ENCODE assay signal across 1 cellular context in the genomic region with DNA sequence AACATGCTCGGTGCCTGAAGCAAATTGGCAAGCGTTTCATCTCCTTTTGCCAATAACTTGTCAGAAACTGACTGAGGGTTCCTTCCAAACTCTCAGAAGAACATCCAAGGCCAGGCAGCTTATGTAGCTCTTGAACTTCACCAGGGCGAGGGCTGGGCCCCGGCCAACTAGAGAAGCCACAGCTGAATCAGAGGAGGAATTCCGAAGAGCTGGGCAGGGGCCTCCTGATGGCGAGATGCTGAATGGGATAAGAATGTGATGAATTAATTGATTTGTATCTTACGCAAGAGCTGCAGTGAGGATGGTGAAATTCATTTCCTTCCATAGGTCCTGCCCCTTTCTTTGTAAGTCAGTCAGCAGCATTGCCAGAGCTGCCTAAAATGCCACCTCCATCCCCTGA.
TF ChIP-seq lines count a peak whose summit lies in the region.

No MANE protein-coding gene starts in this region.

TF ChIP-seq in SK-N-SH, 30 proteins besides CTCF, POLR2A, EP300 and RAD21 (continued from another document):
- TF ChIP-seq, protein P1, sequence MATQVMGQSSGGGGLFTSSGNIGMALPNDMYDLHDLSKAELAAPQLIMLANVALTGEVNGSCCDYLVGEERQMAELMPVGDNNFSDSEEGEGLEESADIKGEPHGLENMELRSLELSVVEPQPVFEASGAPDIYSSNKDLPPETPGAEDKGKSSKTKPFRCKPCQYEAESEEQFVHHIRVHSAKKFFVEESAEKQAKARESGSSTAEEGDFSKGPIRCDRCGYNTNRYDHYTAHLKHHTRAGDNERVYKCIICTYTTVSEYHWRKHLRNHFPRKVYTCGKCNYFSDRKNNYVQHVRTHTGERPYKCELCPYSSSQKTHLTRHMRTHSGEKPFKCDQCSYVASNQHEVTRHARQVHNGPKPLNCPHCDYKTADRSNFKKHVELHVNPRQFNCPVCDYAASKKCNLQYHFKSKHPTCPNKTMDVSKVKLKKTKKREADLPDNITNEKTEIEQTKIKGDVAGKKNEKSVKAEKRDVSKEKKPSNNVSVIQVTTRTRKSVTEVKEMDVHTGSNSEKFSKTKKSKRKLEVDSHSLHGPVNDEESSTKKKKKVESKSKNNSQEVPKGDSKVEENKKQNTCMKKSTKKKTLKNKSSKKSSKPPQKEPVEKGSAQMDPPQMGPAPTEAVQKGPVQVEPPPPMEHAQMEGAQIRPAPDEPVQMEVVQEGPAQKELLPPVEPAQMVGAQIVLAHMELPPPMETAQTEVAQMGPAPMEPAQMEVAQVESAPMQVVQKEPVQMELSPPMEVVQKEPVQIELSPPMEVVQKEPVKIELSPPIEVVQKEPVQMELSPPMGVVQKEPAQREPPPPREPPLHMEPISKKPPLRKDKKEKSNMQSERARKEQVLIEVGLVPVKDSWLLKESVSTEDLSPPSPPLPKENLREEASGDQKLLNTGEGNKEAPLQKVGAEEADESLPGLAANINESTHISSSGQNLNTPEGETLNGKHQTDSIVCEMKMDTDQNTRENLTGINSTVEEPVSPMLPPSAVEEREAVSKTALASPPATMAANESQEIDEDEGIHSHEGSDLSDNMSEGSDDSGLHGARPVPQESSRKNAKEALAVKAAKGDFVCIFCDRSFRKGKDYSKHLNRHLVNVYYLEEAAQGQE (IDR thresholded peaks at IDR 0.05; ENCODE audit: low read depth, low read length), result no peak
- TF ChIP-seq, protein P2, sequence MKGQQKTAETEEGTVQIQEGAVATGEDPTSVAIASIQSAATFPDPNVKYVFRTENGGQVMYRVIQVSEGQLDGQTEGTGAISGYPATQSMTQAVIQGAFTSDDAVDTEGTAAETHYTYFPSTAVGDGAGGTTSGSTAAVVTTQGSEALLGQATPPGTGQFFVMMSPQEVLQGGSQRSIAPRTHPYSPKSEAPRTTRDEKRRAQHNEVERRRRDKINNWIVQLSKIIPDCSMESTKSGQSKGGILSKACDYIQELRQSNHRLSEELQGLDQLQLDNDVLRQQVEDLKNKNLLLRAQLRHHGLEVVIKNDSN (IDR thresholded peaks at IDR 0.05; ENCODE audit: borderline replicate concordance, low read depth), result no peak
- no peak for TF ChIP-seq FOXM1 (IDR thresholded peaks at IDR 0.05; ENCODE audit: low read depth)
- no peak for TF ChIP-seq FOXJ3 (CRISPR knock-in tag; IDR thresholded peaks at IDR 0.05)
- TF ChIP-seq JUND (IDR thresholded peaks at IDR 0.05), result peak; percentile 62; the same call in 1 of the 2 replicates
- no peak for TF ChIP-seq CHD2 (IDR thresholded peaks at IDR 0.05; ENCODE audit: low read length, partially characterized antibody)
- no peak for TF ChIP-seq EZH2phosphoT487 (IDR thresholded peaks at IDR 0.05; ENCODE audit: borderline replicate concordance, low read depth)
- TF ChIP-seq, protein P3, sequence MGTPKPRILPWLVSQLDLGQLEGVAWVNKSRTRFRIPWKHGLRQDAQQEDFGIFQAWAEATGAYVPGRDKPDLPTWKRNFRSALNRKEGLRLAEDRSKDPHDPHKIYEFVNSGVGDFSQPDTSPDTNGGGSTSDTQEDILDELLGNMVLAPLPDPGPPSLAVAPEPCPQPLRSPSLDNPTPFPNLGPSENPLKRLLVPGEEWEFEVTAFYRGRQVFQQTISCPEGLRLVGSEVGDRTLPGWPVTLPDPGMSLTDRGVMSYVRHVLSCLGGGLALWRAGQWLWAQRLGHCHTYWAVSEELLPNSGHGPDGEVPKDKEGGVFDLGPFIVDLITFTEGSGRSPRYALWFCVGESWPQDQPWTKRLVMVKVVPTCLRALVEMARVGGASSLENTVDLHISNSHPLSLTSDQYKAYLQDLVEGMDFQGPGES (IDR thresholded peaks at IDR 0.05; ENCODE audit: low read depth, low read length), result no peak
